In genomic region chr2:106085441-106085911, GRCh38 we compare ENCODE assay signal across 9 cellular contexts.
DNase-seq lines count a peak whose midpoint lies in the region; TF ChIP-seq lines count a peak whose summit lies in the region.
"Had no signal": no experiment of that assay in that cellular context is flagged by ENCODE, and none has a peak within 500 bp of the region (broad histone marks: within the 10 kb centered on the region; RNA-seq: fewer than 3 reads in every experiment).

No MANE protein-coding gene starts in this region.

- H3K4me3 ChIP-seq in fibroblast of the aortic adventitia (ENCODE audit: low read depth, low read length) = no peak overlapping the region

- H3K27ac ChIP-seq in KOPT-K1 (ENCODE audit: low read depth, low read length, poor library complexity, severe bottlenecking) = peak overlapping the region; percentile 51
- H3K27ac ChIP-seq: KMS-11 had no signal

- DNase-seq in EH (ENCODE audit: low read depth) = peak; percentile 66
- peak; percentile 39 for DNase-seq in activated T-cell treated with anti-CD3 and anti-CD28 coated beads for 24 hours (ENCODE audit: low read depth)
- peak; percentile 57 for DNase-seq in fibroblast of the aortic adventitia (ENCODE audit: low read depth)
- DNase-seq in stimulated activated CD4-positive, alpha-beta T cell treated with anti-CD3 and anti-CD28 coated beads, Interleukin-12 subunit alpha, Interleukin-12 subunit beta, amount 100 ng/mL, for 4 hours = peak; percentile 38
- DNase-seq in NCI-H2107 (lab: John Stamatoyannopoulos, UW) = no peak
- DNase-seq in HUDEP-2 (lab: John Stamatoyannopoulos, UW; ENCODE audit: unreplicated experiment in 76 of 76) = no peak
- DNase-seq in cerebellum (ENCODE audit: low spot score) = no peak

- peaks cover 19% of the 10 kb centered on the region for H3K9me3 ChIP-seq in KOPT-K1 (ENCODE audit: insufficient read depth, low read length, poor library complexity, severe bottlenecking)

- H3K36me3 ChIP-seq in KOPT-K1 (ENCODE audit: insufficient read depth, low read length) = peaks cover 11% of the 10 kb centered on the region; the same call in 1 of the 2 replicates

- TF ChIP-seq CTCF in fibroblast of the aortic adventitia (IDR thresholded peaks at IDR 0.05; ENCODE audit: insufficient read depth, low read length) = peak; percentile 57

Comparison
In these comparisons a context has a peak if more than half of its experiments do, and no peak if none do; other contexts are left out.
1. DNase-seq: peak in EH (single experiment), activated T-cell treated with anti-CD3 and anti-CD28 coated beads for 24 hours (single experiment), fibroblast of the aortic adventitia (single experiment) and stimulated activated CD4-positive, alpha-beta T cell treated with anti-CD3 and anti-CD28 coated beads, Interleukin-12 subunit alpha, Interleukin-12 subunit beta, amount 100 ng/mL, for 4 hours (single experiment); none in NCI-H2107 (single experiment), HUDEP-2 (0 of 76) and cerebellum (single experiment).